14 cellular contexts compared by ENCODE assay signal in genomic region chr11:8728566-8728965, GRCh38. TPM values are rescaled to one million over a fixed set of nuclear protein-coding genes. Genes with fewer than 3 reads are reported as not detected.
DNase-seq lines count a peak whose midpoint lies in the region; ATAC-seq and TF ChIP-seq lines count a peak whose summit lies in the region.
"Had no signal": no experiment of that assay in that cellular context is flagged by ENCODE, and none has a peak within 500 bp of the region (broad histone marks: within the 10 kb centered on the region; RNA-seq: fewer than 3 reads in every experiment).

No MANE protein-coding gene starts in this region.

- H3K18ac ChIP-seq in mesendoderm (ENCODE audit: low read length) (no peak overlapping the region), trophoblast cell (ENCODE audit: low read length) (no peak overlapping the region)

- no peak overlapping the region for H4K91ac ChIP-seq in trophoblast cell (ENCODE audit: low read depth, low read length)

- H3K36me3 ChIP-seq in SK-N-SH (replicated peaks in 1 of 2; ENCODE audit: control insufficient read depth in 1 of 2, insufficient read depth in 2 of 2, low read length in 1 of 2) (peaks cover 7 to 13% of the 10 kb centered on the region in 2 experiments), spleen (peaks cover 0 to 37% (median 2%) of the 10 kb centered on the region in 6 donors), mesendoderm (ENCODE audit: control insufficient read depth, insufficient read depth, low read length) (no peaks in the 10 kb centered on the region), trophoblast cell (ENCODE audit: control insufficient read depth in 1 of 2, insufficient read depth in 2 of 2, low read length in 2 of 2) (peaks cover 17 to 20% of the 10 kb centered on the region in 2 experiments)

- no peak overlapping the region for H3K4ac ChIP-seq in mesendoderm (ENCODE audit: low read depth, low read length)
- H3K4ac ChIP-seq in trophoblast cell (ENCODE audit: low read depth, low read length) = no peak overlapping the region

- no peak overlapping the region for H4K12ac ChIP-seq in trophoblast cell (ENCODE audit: low read depth, low read length)

- H3K27me3 ChIP-seq in SK-N-SH (ENCODE audit: insufficient read depth) (no peaks in the 10 kb centered on the region), spleen (replicated peaks in 1 of 7) (no peaks in the 10 kb centered on the region), mesendoderm (ENCODE audit: insufficient read depth, low read length, poor library complexity) (no peaks in the 10 kb centered on the region), trophoblast cell (ENCODE audit: insufficient read depth, low read length) (no peaks in the 10 kb centered on the region)

- WGBS in SK-N-SH (ENCODE audit: low lambda C conversion rate) = 37% methylated on average over 4 of the region's 4 CpGs
- 42 to 66% (median 56%) methylated on average over 4 of the region's 4 CpGs for WGBS in spleen, 5 donors
- WGBS in mesendoderm (ENCODE audit: extremely low coverage, insufficient coverage, low lambda C conversion rate) = no CpG with 5 or more reads among the region's 4 CpGs
- WGBS in trophoblast cell (ENCODE audit: extremely low coverage, insufficient coverage, insufficient read length) = no CpG with 5 or more reads among the region's 4 CpGs

- CTCF ChIA-PET in SK-N-SH (lab: Yijun Ruan, JAX) = no interaction called here

- no peaks in the 10 kb centered on the region for H3K9me3 Mint-ChIP-seq in HFFc6
- H3K9me3 Mint-ChIP-seq: activated CD4-positive, alpha-beta memory T cell treated with anti-CD3 and anti-CD28 coated beads, Interleukin-2, amount 10 ng/mL, durations not matched to agents 7 days and 5 days; CD4-positive, alpha-beta T cell had no signal

- H3K56ac ChIP-seq in mesendoderm (ENCODE audit: low read length) = no peak overlapping the region

- peak; percentile 19 for DNase-seq in HFFc6
- no peak for DNase-seq in SK-N-SH
- peak; percentile 71 for DNase-seq in glomerular visceral epithelial cell (ENCODE audit: extremely low spot score)
- DNase-seq in spleen = no peak
- DNase-seq in mesendoderm = no peak
- DNase-seq in trophoblast cell = no peak
- DNase-seq: activated CD4-positive, alpha-beta memory T cell treated with anti-CD3 and anti-CD28 coated beads, Interleukin-2, amount 10 ng/mL, durations not matched to agents 7 days and 5 days; activated effector memory CD4-positive, alpha-beta T cell treated with Interleukin-2 at 50 U/mL for 16 hours; CD4-positive, alpha-beta T cell; cerebellar nuclear complex; mucosa of descending colon had no signal

- no peak overlapping the region for H3K4me3 ChIP-seq in SK-N-SH (ENCODE audit: low read depth in 2 of 2, low read length in 1 of 2)
- H3K4me3 ChIP-seq in spleen = no peak overlapping the region
- H3K4me3 ChIP-seq in mesendoderm (ENCODE audit: low read length) = no peak overlapping the region
- no peak overlapping the region for H3K4me3 ChIP-seq in trophoblast cell (ENCODE audit: low read depth, low read length)
- H3K4me3 ChIP-seq: mucosa of descending colon had no signal

- no peak overlapping the region for H4K5ac ChIP-seq in mesendoderm (ENCODE audit: low read length)

- H3K27me3 Mint-ChIP-seq in HFFc6 (ENCODE audit: insufficient read depth) = peaks cover 5% of the 10 kb centered on the region

- H2BK12ac ChIP-seq in trophoblast cell (ENCODE audit: low read length) = no peak overlapping the region

- H3K27ac Mint-ChIP-seq in HFFc6 = peak overlapping the region; percentile 63
- H3K27ac Mint-ChIP-seq: activated CD4-positive, alpha-beta memory T cell treated with anti-CD3 and anti-CD28 coated beads, Interleukin-2, amount 10 ng/mL, durations not matched to agents 7 days and 5 days; CD4-positive, alpha-beta T cell had no signal

- ATAC-seq in HG03469 (IDR thresholded peaks at IDR 0.05; ENCODE audit: unreplicated experiment) (no peak), HG03196 (IDR thresholded peaks at IDR 0.05; ENCODE audit: unreplicated experiment) (no peak)
- ATAC-seq: mucosa of descending colon had no signal

- intact Hi-C loops in spleen (cut with DNase I; ENCODE audit: low total_unique reads) = no loop called here

- H4K20me1 ChIP-seq in SK-N-SH (ENCODE audit: insufficient read depth) = no peaks in the 10 kb centered on the region; the same call in 1 of the 2 replicates

- no peaks in the 10 kb centered on the region for H3K79me1 ChIP-seq in mesendoderm (ENCODE audit: low read length)
- peaks cover 2% of the 10 kb centered on the region for H3K79me1 ChIP-seq in trophoblast cell (ENCODE audit: low read length)

- no peak overlapping the region for H2BK120ac ChIP-seq in mesendoderm (ENCODE audit: low read depth, low read length)
- H2BK120ac ChIP-seq in trophoblast cell (ENCODE audit: insufficient read depth, low read length, poor library complexity) = no peak overlapping the region

- peaks cover 22% of the 10 kb centered on the region for H3K36me3 Mint-ChIP-seq in HFFc6 (ENCODE audit: low read depth)

- H3K4me1 Mint-ChIP-seq in HFFc6 (ENCODE audit: low read depth) = peaks cover 64% of the 10 kb centered on the region
- H3K4me1 Mint-ChIP-seq: activated CD4-positive, alpha-beta memory T cell treated with anti-CD3 and anti-CD28 coated beads, Interleukin-2, amount 10 ng/mL, durations not matched to agents 7 days and 5 days had no signal

- TF ChIP-seq CTCF in HFFc6 (IDR thresholded peaks at IDR 0.05) (no peak), SK-N-SH (IDR thresholded peaks at IDR 0.05) (no peak), spleen (IDR thresholded peaks at IDR 0.05 in 8 of 11, conservative IDR thresholded peaks at IDR 0.05 in 3 of 11) (no peak)

- H3K4me2 ChIP-seq in SK-N-SH (peak overlapping the region; percentile 50; the same call in 1 of the 2 replicates), mesendoderm (ENCODE audit: low read length) (no peak overlapping the region), trophoblast cell (ENCODE audit: low read length) (no peak overlapping the region)

- peak in 1 of 2 experiments; percentile 73; a peak in 2 of 4 replicates for TF ChIP-seq EP300 in SK-N-SH (IDR thresholded peaks at IDR 0.05; ENCODE audit: borderline replicate concordance in 1 of 2, low read depth in 1 of 2, low read length in 1 of 2)

- no peaks in the 10 kb centered on the region for H3K9me3 ChIP-seq in SK-N-SH
- H3K9me3 ChIP-seq in spleen = no peaks in the 10 kb centered on the region
- H3K9me3 ChIP-seq in trophoblast cell (ENCODE audit: insufficient read depth, low read depth, low read length) = no peaks in the 10 kb centered on the region
- H3K9me3 ChIP-seq: mucosa of descending colon had no signal

- no peak for TF ChIP-seq RAD21 in SK-N-SH (IDR thresholded peaks at IDR 0.05; ENCODE audit: low read length)

- no peak overlapping the region for H2BK15ac ChIP-seq in mesendoderm (replicated peaks; ENCODE audit: low read depth)

- no peak overlapping the region for H2BK5ac ChIP-seq in mesendoderm (ENCODE audit: low read length)
- no peak overlapping the region for H2BK5ac ChIP-seq in trophoblast cell (ENCODE audit: low read depth, low read length, poor library complexity)

- H3K23ac ChIP-seq in mesendoderm (ENCODE audit: low read length) (no peak overlapping the region), trophoblast cell (ENCODE audit: low read length) (no peak overlapping the region)

- peaks cover 6 to 37% of the 10 kb centered on the region in 2 experiments; a peak in 3 of 4 replicates for H3K4me1 ChIP-seq in SK-N-SH (ENCODE audit: control insufficient read depth in 1 of 2, insufficient read depth in 2 of 2, low read depth in 1 of 2, low read length in 1 of 2)
- peaks cover 14 to 71% (median 30%) of the 10 kb centered on the region in 6 donors for H3K4me1 ChIP-seq in spleen
- peaks cover 10% of the 10 kb centered on the region for H3K4me1 ChIP-seq in mesendoderm (ENCODE audit: control insufficient read depth, low read depth, low read length)
- H3K4me1 ChIP-seq in trophoblast cell (ENCODE audit: control insufficient read depth in 1 of 2, insufficient read depth in 2 of 2, low read length in 2 of 2) = peaks cover 20 to 24% of the 10 kb centered on the region in 2 experiments

- H3K27ac ChIP-seq in SK-N-SH (ENCODE audit: low read depth in 2 of 2, low read length in 1 of 2) = peak overlapping the region in 1 of 2 experiments; percentile 48; a peak in 1 of 4 replicates
- H3K27ac ChIP-seq in spleen = peak overlapping the region in 6 of 8 donors; percentile 21 to 86 (median 80)
- H3K27ac ChIP-seq in mesendoderm (ENCODE audit: low read depth, low read length) = no peak overlapping the region
- H3K27ac ChIP-seq in trophoblast cell (ENCODE audit: low read depth, low read length) = no peak overlapping the region
- H3K27ac ChIP-seq: HL-60 had no signal

- POLR2A ChIA-PET in SK-N-SH (lab: Yijun Ruan, JAX) = no interaction called here

- no peak overlapping the region for H4K8ac ChIP-seq in mesendoderm (ENCODE audit: low read depth, low read length)
- H4K8ac ChIP-seq in trophoblast cell (ENCODE audit: low read depth, low read length) = no peak overlapping the region

- no peak overlapping the region for H3K14ac ChIP-seq in trophoblast cell (ENCODE audit: low read length)

- H3K79me2 ChIP-seq in SK-N-SH (ENCODE audit: insufficient read depth) (peaks cover 18% of the 10 kb centered on the region; the same call in 1 of the 2 replicates), mesendoderm (ENCODE audit: control insufficient read depth, insufficient read depth, low read length) (no peaks in the 10 kb centered on the region), trophoblast cell (ENCODE audit: control insufficient read depth, insufficient read depth, low read length, poor library complexity) (no peaks in the 10 kb centered on the region)

- H3F3A ChIP-seq in SK-N-SH (replicated peaks; ENCODE audit: insufficient read depth) = peaks cover 29% of the 10 kb centered on the region

- H2AK5ac ChIP-seq in mesendoderm (ENCODE audit: low read length) = no peak overlapping the region
- H2AK5ac ChIP-seq in trophoblast cell (ENCODE audit: low read length) = no peak overlapping the region

- peak overlapping the region; percentile 38 for H3K4me3 Mint-ChIP-seq in HFFc6
- H3K4me3 Mint-ChIP-seq: activated CD4-positive, alpha-beta memory T cell treated with anti-CD3 and anti-CD28 coated beads, Interleukin-2, amount 10 ng/mL, durations not matched to agents 7 days and 5 days; CD4-positive, alpha-beta T cell had no signal

- H3K9me2 ChIP-seq in SK-N-SH = no peaks in the 10 kb centered on the region

- TF ChIP-seq POLR2A in spleen (IDR thresholded peaks at IDR 0.05) = no peak

- H3K9ac ChIP-seq in SK-N-SH = no peak overlapping the region
- no peak overlapping the region for H3K9ac ChIP-seq in mesendoderm (ENCODE audit: low read length)
- no peak overlapping the region for H3K9ac ChIP-seq in trophoblast cell (ENCODE audit: low read length)

- no peak overlapping the region for H2AFZ ChIP-seq in SK-N-SH (ENCODE audit: low read depth)
- H2AFZ ChIP-seq in trophoblast cell (ENCODE audit: insufficient read depth, low read length, poor library complexity) = no peak overlapping the region

RNA-seq across cellular contexts. Expression of gene RPL27A, which starts 46.0 kb away (rescaled TPM):
- total RNA-seq in HFFc6 (2021; fragmentation: NEBNext Ultra II Directional; extraction: Animal tissue kit (Norgen Biotek cat#: 25700)) = 1,000 to 10,000 TPM in 4 of 6 experiments, 100 to 1,000 TPM in 2; 973 to 1,209 (median 1,069) TPM
- polyA plus RNA-seq in SK-N-SH (2012; rRNA removed) (752 and 1,162 TPM in 2 replicates), spleen (1,000 to 10,000 TPM; 6,984 to 8,152 (median 7,296) TPM)
- polyA plus RNA-seq in SK-N-SH (2012; cell fraction: cytosol; rRNA removed) = 1,039 and 1,258 TPM in 2 replicates
- polyA plus RNA-seq in SK-N-SH (2012; cell fraction: nucleus; rRNA removed) = 308 and 341 TPM in 2 replicates
- 1,000 to 10,000 TPM in 4 of 7 donors, 100 to 1,000 TPM in 3; 845 to 1,581 (median 1,127) TPM for total RNA-seq in spleen
- polyA plus RNA-seq in mesendoderm (2013, experiment 1 of 2) = 2,670 TPM
- 2,699 TPM for polyA plus RNA-seq in mesendoderm (2013, experiment 2 of 2)
- polyA plus RNA-seq in trophoblast cell (2013) = 1,657 and 1,703 TPM in 2 replicates

RNA-seq across cellular contexts. Expression of gene TRIM66, which starts 46.1 kb away (rescaled TPM):
- 1 to 10 TPM; 4.5 to 6.9 (median 5.6) TPM for total RNA-seq in HFFc6 (2021; fragmentation: NEBNext Ultra II Directional; extraction: Animal tissue kit (Norgen Biotek cat#: 25700))
- polyA plus RNA-seq in SK-N-SH (2012; rRNA removed) = 6.4 and 8.0 TPM in 2 replicates
- 2.5 and 2.7 TPM in 2 replicates for polyA plus RNA-seq in SK-N-SH (2012; cell fraction: cytosol; rRNA removed)
- 44.1 and 62.7 TPM in 2 replicates for polyA plus RNA-seq in SK-N-SH (2012; cell fraction: nucleus; rRNA removed)
- total RNA-seq in spleen = 10 to 100 TPM in 5 of 7 donors, 1 to 10 TPM in 2; 5.3 to 22.8 (median 12.6) TPM
- 1 to 10 TPM in 2 of 3 donors, under 1 TPM in 1; 0.86 to 4.3 (median 2.3) TPM for polyA plus RNA-seq in spleen
- polyA plus RNA-seq in mesendoderm (2013, experiment 1 of 2) = 0.79 TPM
- polyA plus RNA-seq in mesendoderm (2013, experiment 2 of 2) = 0.87 TPM
- 1.4 and 1.7 TPM in 2 replicates for polyA plus RNA-seq in trophoblast cell (2013)

Comparison
In these comparisons a context has a peak if more than half of its experiments do, and no peak if none do; other contexts are left out.
1. DNase-seq: peak in HFFc6 (single experiment) and glomerular visceral epithelial cell (single experiment); none in SK-N-SH (single experiment), spleen (single experiment), mesendoderm (single experiment) and trophoblast cell (0 of 2).
2. H3K27ac ChIP-seq: peak in spleen (6 of 8); none in mesendoderm (single experiment) and trophoblast cell (single experiment).